18 cellular contexts compared by ENCODE assay signal in the genomic region with DNA sequence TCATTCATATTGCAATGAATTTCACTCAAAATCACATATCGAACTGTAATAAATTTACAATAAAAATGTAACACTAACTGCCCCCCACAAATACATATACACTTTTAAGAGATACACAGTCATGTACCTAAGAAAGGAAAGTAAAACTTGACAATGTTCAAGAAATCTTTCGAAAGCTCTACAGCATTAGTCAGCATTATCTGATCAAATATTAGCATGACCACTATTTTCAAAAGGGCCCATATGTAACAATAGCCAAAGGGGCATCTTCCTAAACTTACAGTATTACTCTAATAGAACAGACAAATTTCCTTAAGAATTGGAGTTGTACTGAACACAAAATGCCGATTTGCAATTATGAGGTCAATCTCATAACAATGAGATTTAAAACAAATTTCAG. TPM values are rescaled to one million over a fixed set of nuclear protein-coding genes. Genes with fewer than 3 reads are reported as not detected.
DNase-seq lines count a peak whose midpoint lies in the region; ATAC-seq, FAIRE-seq and TF ChIP-seq lines count a peak whose summit lies in the region.
"Had no signal": no experiment of that assay in that cellular context is flagged by ENCODE, and none has a peak within 500 bp of the region (broad histone marks: within the 10 kb centered on the region; RNA-seq: fewer than 3 reads in every experiment).

No MANE protein-coding gene starts in this region.

- H2AFZ ChIP-seq in mesenchymal stem cell (ENCODE audit: low read depth, low read length): no peak overlapping the region

- H3K9ac ChIP-seq in mesenchymal stem cell (ENCODE audit: low read length): peak overlapping the region; percentile 90

- H2BK5ac ChIP-seq in mesenchymal stem cell (ENCODE audit: low read depth, low read length, poor library complexity, severe bottlenecking): no peak overlapping the region

- no peaks in the 10 kb centered on the region for H3K4me1 ChIP-seq in mesenchymal stem cell (ENCODE audit: control insufficient read depth, insufficient read depth, low read depth, low read length)
- H3K4me1 ChIP-seq in breast epithelium: no peaks in the 10 kb centered on the region
- H3K4me1 ChIP-seq in mucosa of descending colon (ENCODE audit: low read depth): peaks cover 5% of the 10 kb centered on the region

- no peaks in the 10 kb centered on the region for H3K36me3 ChIP-seq in brain microvascular endothelial cell (replicated peaks)
- H3K36me3 ChIP-seq in mesenchymal stem cell (ENCODE audit: control insufficient read depth in 1 of 2, insufficient read depth in 2 of 2, low read depth in 1 of 2, low read length in 2 of 2): peaks cover 0 to 3% of the 10 kb centered on the region in 2 experiments
- H3K36me3 ChIP-seq in breast epithelium: no peaks in the 10 kb centered on the region
- H3K36me3 ChIP-seq in mucosa of descending colon (ENCODE audit: low read depth): no peaks in the 10 kb centered on the region
- H3K36me3 ChIP-seq: HAP-1 had no signal

- no peak overlapping the region for H3K4ac ChIP-seq in mesenchymal stem cell (ENCODE audit: low read depth in 1 of 2, low read length in 2 of 2)

- in situ Hi-C loops in brain microvascular endothelial cell (cut with HindIII; ENCODE audit: low pct_ligation_motif_present, low sequenced_read_pairs): no loop called here

- no peak overlapping the region for H2BK12ac ChIP-seq in mesenchymal stem cell (ENCODE audit: low read length in 2 of 2)

- TF ChIP-seq CTCF in GM12865 (IDR thresholded peaks at IDR 0.05; ENCODE audit: insufficient read depth, low read depth, low read length, missing control alignments): no peak
- no peak for TF ChIP-seq CTCF in brain microvascular endothelial cell (IDR thresholded peaks at IDR 0.05; ENCODE audit: low read depth, low read length, missing control alignments)
- no peak for TF ChIP-seq CTCF in breast epithelium (IDR thresholded peaks at IDR 0.05)
- no peak for TF ChIP-seq CTCF in mucosa of descending colon (IDR thresholded peaks at IDR 0.05)

- H3K27me3 ChIP-seq in brain microvascular endothelial cell (replicated peaks) (no peaks in the 10 kb centered on the region), mesenchymal stem cell (ENCODE audit: control insufficient read depth in 1 of 2, insufficient read depth in 1 of 2, low read length in 2 of 2) (no peaks in the 10 kb centered on the region), breast epithelium (no peaks in the 10 kb centered on the region)

- no peak for FAIRE-seq in GM12892 (lab: Jason Lieb, UNC)

- no peak overlapping the region for H2BK120ac ChIP-seq in mesenchymal stem cell (ENCODE audit: low read depth, low read length)

- H2AK5ac ChIP-seq in mesenchymal stem cell (ENCODE audit: low read length, severe bottlenecking): no peak overlapping the region

- intact Hi-C loops in breast epithelium (cut with DNase I; ENCODE audit: low total_unique reads): no loop called here
- intact Hi-C loops in mucosa of descending colon (cut with DNase I, micrococcal nuclease): no loop called here

- H3K9me3 ChIP-seq in mesenchymal stem cell (ENCODE audit: control insufficient read depth, low read length) (no peaks in the 10 kb centered on the region), breast epithelium (no peaks in the 10 kb centered on the region), mucosa of descending colon (no peaks in the 10 kb centered on the region)
- H3K9me3 ChIP-seq: HAP-1 had no signal

- H3K4me2 ChIP-seq in mesenchymal stem cell (ENCODE audit: low read length, poor library complexity, severe bottlenecking): no peak overlapping the region

- H3K4me3 ChIP-seq in GM12865 (ENCODE audit: low read depth, low read length) (no peak overlapping the region), brain microvascular endothelial cell (ENCODE audit: low read depth, low read length) (no peak overlapping the region), mesenchymal stem cell (ENCODE audit: insufficient read depth in 1 of 2, low read depth in 1 of 2, low read length in 2 of 2) (no peak overlapping the region), breast epithelium (no peak overlapping the region), mucosa of descending colon (no peak overlapping the region)
- H3K4me3 ChIP-seq: HAP-1 had no signal

- no peak overlapping the region for H3K23ac ChIP-seq in mesenchymal stem cell (ENCODE audit: low read length in 2 of 2)

- TF ChIP-seq POLR2A in breast epithelium (IDR thresholded peaks at IDR 0.05) (no peak), GM12892 (IDR thresholded peaks at IDR 0.05; ENCODE audit: low read depth, low read length) (no peak)

- H3K27ac ChIP-seq in brain microvascular endothelial cell (peak overlapping the region; percentile 6), mesenchymal stem cell (ENCODE audit: low read length, poor library complexity, severe bottlenecking) (no peak overlapping the region), breast epithelium (no peak overlapping the region)

- H3K79me1 ChIP-seq in mesenchymal stem cell (replicated peaks; ENCODE audit: low read length, poor library complexity, severe bottlenecking): peaks cover 20% of the 10 kb centered on the region

- no peak overlapping the region for H4K91ac ChIP-seq in mesenchymal stem cell (ENCODE audit: low read length)

- WGBS in mesenchymal stem cell: 87% methylated on average over 3 of the region's 3 CpGs

- H3K18ac ChIP-seq in mesenchymal stem cell (ENCODE audit: low read depth in 1 of 2, low read length in 2 of 2): no peak overlapping the region

- H2BK15ac ChIP-seq in mesenchymal stem cell (ENCODE audit: low read depth, poor library complexity, severe bottlenecking): no peak overlapping the region

- ATAC-seq in mucosa of descending colon: no peak

- H3K14ac ChIP-seq in mesenchymal stem cell (ENCODE audit: low read length in 2 of 2): no peak overlapping the region

- H4K8ac ChIP-seq in mesenchymal stem cell (ENCODE audit: low read length): no peak overlapping the region

- DNase-seq in GM12865 (ENCODE audit: low read depth): peak; percentile 17
- DNase-seq in NCI-H226: peak; percentile 29
- DNase-seq in brain microvascular endothelial cell: no peak
- peak; percentile 44 for DNase-seq in mesenchymal stem cell
- no peak for DNase-seq in NCI-H2107 (lab: John Stamatoyannopoulos, UW)
- no peak for DNase-seq in breast epithelium (ENCODE audit: low spot score in 2 of 2)
- no peak for DNase-seq in GM12892 (ENCODE audit: insufficient read length)
- no peak for DNase-seq in mucosa of descending colon
- DNase-seq: AML-193; Calu3; CD4-positive, CD25-positive, alpha-beta regulatory T cell; DND-41; NCI-H1092 treated with DMSO at 0.1 percent for 48 hours; NCI-H187; NCI-H2171 treated with DMSO at 0.1 percent for 48 hours; NCI-H510A; SIG-M5 had no signal

RNA-seq across cellular contexts. Expression of a gene that starts 51.8 kb away (rescaled TPM):
- polyA plus RNA-seq in mesenchymal stem cell (2013, experiment 1 of 2): 28.2 TPM
- 27.9 TPM for polyA plus RNA-seq in mesenchymal stem cell (2013, experiment 2 of 2)
- 10 to 100 TPM; 32.2 to 36.3 (median 32.8) TPM for total RNA-seq in breast epithelium
- polyA plus RNA-seq in GM12892 (2012; ENCODE audit: missing spikeins): 21.8 TPM
- 10 to 100 TPM; 33.1 to 43.3 (median 36.3) TPM for total RNA-seq in mucosa of descending colon

Comparison
In these comparisons a context has a peak if more than half of its experiments do, and no peak if none do; other contexts are left out.
1. DNase-seq: peak in GM12865 (single experiment), NCI-H226 (single experiment) and mesenchymal stem cell (single experiment); none in brain microvascular endothelial cell (single experiment), NCI-H2107 (single experiment), breast epithelium (0 of 2), GM12892 (single experiment) and mucosa of descending colon (0 of 3).